In the genomic region with DNA sequence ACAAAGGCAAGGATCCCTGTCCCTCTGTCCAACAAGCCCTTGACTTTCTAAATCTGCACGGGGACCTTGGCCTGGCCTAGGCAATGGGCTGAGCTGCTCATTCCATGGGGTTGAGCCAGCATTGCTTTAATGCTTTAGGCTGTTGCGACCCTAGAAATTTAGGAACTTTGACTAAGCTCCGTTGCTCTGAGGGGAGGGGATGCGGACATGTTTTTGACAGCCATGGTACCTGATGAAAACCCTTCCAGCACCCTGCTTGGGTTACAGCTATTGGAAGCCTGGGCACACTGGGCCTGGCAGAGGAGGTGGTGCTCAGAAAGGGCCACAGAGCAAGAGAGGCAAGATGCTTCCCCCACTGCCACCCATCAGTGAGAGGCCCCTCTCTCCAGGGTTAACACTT, we compare ENCODE assay signal across 17 cellular contexts. TPM values are rescaled to one million over a fixed set of nuclear protein-coding genes. Genes with fewer than 3 reads are reported as not detected.
A peak's percentile ranks its signal among the peaks of the same experiment; 100 is the strongest.
DNase-seq lines count a peak whose midpoint lies in the region; TF ChIP-seq lines count a peak whose summit lies in the region.
"Had no signal": no experiment of that assay in that cellular context is flagged by ENCODE, and none has a peak within 500 bp of the region (broad histone marks: within the 10 kb centered on the region; RNA-seq: fewer than 3 reads in every experiment).

No MANE protein-coding gene starts in this region.

- no peaks in the 10 kb centered on the region for H3K27me3 ChIP-seq in H7 (ENCODE audit: control insufficient read depth, insufficient read depth, low read length)
- H3K27me3 ChIP-seq in endodermal cell (ENCODE audit: control insufficient read depth, insufficient read depth, low read length, poor library complexity, severe bottlenecking): no peaks in the 10 kb centered on the region
- no peaks in the 10 kb centered on the region for H3K27me3 ChIP-seq in neural progenitor cell
- no peaks in the 10 kb centered on the region for H3K27me3 ChIP-seq in stomach

- H3K4me1 ChIP-seq in endodermal cell (ENCODE audit: control insufficient read depth, insufficient read depth, low read length) (peaks cover 27% of the 10 kb centered on the region), neural progenitor cell (peaks cover 27% of the 10 kb centered on the region), stomach (peaks cover 0 to 60% (median 14%) of the 10 kb centered on the region in 4 donors)

- no peak for TF ChIP-seq EP300 in stomach (IDR thresholded peaks at IDR 0.05)

- DNase-seq in H7 (peak; percentile 29), endodermal cell (peak; percentile 59), neural progenitor cell (ENCODE audit: low spot score) (no peak), stomach (no peak), UCSD-AML1 (lab: John Stamatoyannopoulos, UW; ENCODE audit: unreplicated experiment) (no peak), NCI-H1436 treated with DMSO at 0.1 percent for 48 hours (lab: John Stamatoyannopoulos, UW) (no peak), HCEC 1CT (no peak)
- DNase-seq: COR-L47, DMS53, KBM-7, NCI-H1092, NCI-H1930, NCI-H2171, NCI-H446 treated with DMSO at 0.1 percent for 48 hours, NCI-H774, PC-9 had no signal

- peaks cover 27% of the 10 kb centered on the region for H3F3A ChIP-seq in neural progenitor cell (ENCODE audit: low read depth)

- intact Hi-C loops in stomach (cut with DNase I; ENCODE audit: low total_unique reads): no loop called here

- peaks cover 25% of the 10 kb centered on the region for H3K36me3 Mint-ChIP-seq in endodermal cell (ENCODE audit: low read depth)
- peaks cover 13% of the 10 kb centered on the region for H3K36me3 Mint-ChIP-seq in neural progenitor cell
- H3K36me3 Mint-ChIP-seq: CD14-positive monocyte had no signal

- H3K9me3 ChIP-seq in endodermal cell (ENCODE audit: control insufficient read depth, low read length) (no peaks in the 10 kb centered on the region), neural progenitor cell (ENCODE audit: low read depth) (no peaks in the 10 kb centered on the region), stomach (no peaks in the 10 kb centered on the region)

- 94% methylated on average over 4 of the region's 4 CpGs for WGBS in endodermal cell (ENCODE audit: insufficient coverage in 1 of 2, insufficient read length in 1 of 2), 2 experiments
- 79 to 91% (median 88%) methylated on average over 4 of the region's 4 CpGs for WGBS in stomach, 5 donors

- H3K27me3 Mint-ChIP-seq in endodermal cell (ENCODE audit: insufficient read depth) (no peaks in the 10 kb centered on the region), neural progenitor cell (ENCODE audit: insufficient read depth, low read depth) (peaks cover 2% of the 10 kb centered on the region)

- H3K4me1 Mint-ChIP-seq in endodermal cell (peaks cover 59% of the 10 kb centered on the region), neural progenitor cell (peaks cover 33% of the 10 kb centered on the region)
- H3K4me1 Mint-ChIP-seq: CD14-positive monocyte had no signal

- H3K79me2 ChIP-seq in neural progenitor cell (ENCODE audit: low read depth): no peaks in the 10 kb centered on the region

- no peaks in the 10 kb centered on the region for H3K9me3 Mint-ChIP-seq in endodermal cell
- no peaks in the 10 kb centered on the region for H3K9me3 Mint-ChIP-seq in neural progenitor cell

- H4K20me1 ChIP-seq in neural progenitor cell (ENCODE audit: low read depth): no peaks in the 10 kb centered on the region

- H3K4me3 Mint-ChIP-seq in endodermal cell: no peak overlapping the region
- H3K4me3 Mint-ChIP-seq in neural progenitor cell: no peak overlapping the region
- H3K4me3 Mint-ChIP-seq: CD14-positive monocyte had no signal

- no peak for TF ChIP-seq CTCF in endodermal cell (conservative IDR thresholded peaks at IDR 0.05)
- no peak for TF ChIP-seq CTCF in neural progenitor cell (IDR thresholded peaks at IDR 0.05)
- no peak for TF ChIP-seq CTCF in stomach (IDR thresholded peaks at IDR 0.05)

- H3K27ac Mint-ChIP-seq in endodermal cell (peak overlapping the region; percentile 92), neural progenitor cell (no peak overlapping the region)
- H3K27ac Mint-ChIP-seq: CD14-positive monocyte had no signal

- TF ChIP-seq POLR2A in stomach (IDR thresholded peaks at IDR 0.05): no peak

- H3K4me3 ChIP-seq in H7 (ENCODE audit: insufficient read depth, low read depth, low read length): no peak overlapping the region
- no peak overlapping the region for H3K4me3 ChIP-seq in endodermal cell (ENCODE audit: low read length)
- no peak overlapping the region for H3K4me3 ChIP-seq in neural progenitor cell
- no peak overlapping the region for H3K4me3 ChIP-seq in stomach
- H3K4me3 ChIP-seq: PC-9 had no signal

- no peak overlapping the region for H3K27ac ChIP-seq in endodermal cell (ENCODE audit: low read depth, low read length)
- H3K27ac ChIP-seq in neural progenitor cell: peak overlapping the region; percentile 83
- peak overlapping the region in 3 of 5 donors; percentile 57 to 96 (median 69) for H3K27ac ChIP-seq in stomach
- H3K27ac ChIP-seq: PC-9 had no signal

- no peak overlapping the region for H2AFZ ChIP-seq in neural progenitor cell (replicated peaks)
- H2AFZ ChIP-seq: PC-9 had no signal

- no peaks in the 10 kb centered on the region for H3K36me3 ChIP-seq in H7 (replicated peaks; ENCODE audit: control insufficient read depth, insufficient read depth, low read length)
- H3K36me3 ChIP-seq in endodermal cell (ENCODE audit: control insufficient read depth, insufficient read depth, low read length): peaks cover 2% of the 10 kb centered on the region
- no peaks in the 10 kb centered on the region for H3K36me3 ChIP-seq in neural progenitor cell
- H3K36me3 ChIP-seq in stomach: peaks cover 7 to 28% (median 22%) of the 10 kb centered on the region in 4 donors

- H3K9ac ChIP-seq in endodermal cell (ENCODE audit: extremely low read depth, low read length, poor library complexity, severe bottlenecking) (no peak overlapping the region), neural progenitor cell (no peak overlapping the region)

- no peak overlapping the region for H3K4me2 ChIP-seq in neural progenitor cell
- H3K4me2 ChIP-seq: PC-9 had no signal

RNA-seq across cellular contexts. Expression of gene SYNM, which starts 37.1 kb away (rescaled TPM):
- total RNA-seq in H7 (2014; rRNA removed; shearing (Covaris generic)): 2.1 and 2.8 TPM in 2 replicates
- total RNA-seq in endodermal cell (10 to 100 TPM in 1 of 2 donors, 1 to 10 TPM in 1; 2.3 to 12.5 TPM), neural progenitor cell (ENCODE audit: low replicate concordance) (0.84 and 0.97 TPM in 2 replicates), stomach (100 to 1,000 TPM in 4 of 5 donors, 10 to 100 TPM in 1; 71.3 to 469 (median 235) TPM)
- 2.0 TPM for polyA plus RNA-seq in endodermal cell (2013, experiment 1 of 2)
- 2.5 TPM for polyA plus RNA-seq in endodermal cell (2013, experiment 2 of 2)
- polyA plus RNA-seq in stomach: 10 to 100 TPM in 1 of 3 donors, 1 to 10 TPM in 2; 4.0 to 88.7 (median 5.7) TPM

Comparison
In these comparisons a context has a peak if more than half of its experiments do, and no peak if none do; other contexts are left out.
1. DNase-seq: peak in H7 (single experiment) and endodermal cell (single experiment); none in neural progenitor cell (single experiment), stomach (single experiment), UCSD-AML1 (single experiment), NCI-H1436 treated with DMSO at 0.1 percent for 48 hours (single experiment) and HCEC 1CT (single experiment).
2. RNA of gene SYNM, which starts 37.1 kb away (total RNA-seq): 71.3 to 469 TPM in stomach; 2.3 to 12.5 TPM in endodermal cell, 2.1 to 2.8 TPM in H7 and 0.84 to 0.97 TPM in neural progenitor cell; every median in the first group is over 4 times any median in the second.